In the genomic region with DNA sequence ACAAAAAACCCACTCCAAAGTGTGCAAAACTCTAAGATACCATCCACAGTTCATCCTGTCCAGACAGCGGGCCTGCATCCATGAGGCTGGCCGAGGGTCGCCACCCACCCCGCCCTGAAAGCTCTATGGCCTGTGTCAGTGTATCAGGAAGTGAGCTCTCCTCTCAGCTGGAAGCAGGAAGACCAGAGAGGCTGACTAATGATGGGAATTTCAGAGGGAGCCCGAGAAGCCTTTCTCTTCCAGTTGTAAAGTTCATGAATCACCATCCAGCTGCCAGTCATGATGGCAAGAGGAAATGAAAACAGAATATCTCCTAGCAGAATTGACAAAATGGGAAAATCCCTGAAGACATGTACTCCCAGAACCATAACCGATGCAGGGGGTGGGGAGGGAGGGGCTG, we compare ENCODE assay signal across 15 cellular contexts.
DNase-seq lines count a peak whose midpoint lies in the region; TF ChIP-seq lines count a peak whose summit lies in the region.
"Had no signal": no experiment of that assay in that cellular context is flagged by ENCODE, and none has a peak within 500 bp of the region (broad histone marks: within the 10 kb centered on the region; RNA-seq: fewer than 3 reads in every experiment).

No MANE protein-coding gene starts in this region.

- no peak overlapping the region for H3K27ac ChIP-seq in esophagus muscularis mucosa (replicated peaks in 1 of 4)

- DNase-seq in activated naive CD4-positive, alpha-beta T cell treated with anti-CD3 and anti-CD28 coated beads, Interleukin-2, amount 10 ng/mL, durations not matched to agents 7 days and 5 days: no peak
- no peak for DNase-seq in activated naive CD4-positive, alpha-beta T cell treated with Interleukin-2 at 50 U/mL for 16 hours
- DNase-seq in amniotic stem cell (lab: John Stamatoyannopoulos, UW) (peak; percentile 7), glomerular endothelial cell (ENCODE audit: extremely low read depth, low read depth, low spot score) (peak; percentile 58), stromal cell of bone marrow (ENCODE audit: low read depth) (peak; percentile 59), NCI-H446 treated with DMSO at 0.1 percent for 48 hours (lab: John Stamatoyannopoulos, UW) (no peak), cardiac septum (ENCODE audit: low spot score) (no peak), esophagus muscularis mucosa (ENCODE audit: extremely low spot score) (no peak)
- DNase-seq: activated CD4-positive, alpha-beta T cell treated with anti-CD3 and anti-CD28 coated beads for 48 hours; activated naive CD4-positive, alpha-beta T cell treated with anti-CD3 and anti-CD28 coated beads, Interleukin-2, amount 50 U/mL, for 16 hours; effector memory CD8-positive, alpha-beta T cell; KBM-7; NCI-H446; stimulated activated CD4-positive, alpha-beta T cell treated with anti-CD3 and anti-CD28 coated beads, Interleukin-2, amount 100 ng/mL, for 24 hours; stimulated activated naive CD8-positive, alpha-beta T cell treated with anti-CD3 and anti-CD28 coated beads, Interleukin-15, amount 100 ng/mL, for 72 hours had no signal

- TF ChIP-seq CTCF in esophagus muscularis mucosa (IDR thresholded peaks at IDR 0.05): no peak

- no peak for TF ChIP-seq POLR2A in esophagus muscularis mucosa (IDR thresholded peaks at IDR 0.05; ENCODE audit: low read depth)

- TF ChIP-seq EP300 in esophagus muscularis mucosa (IDR thresholded peaks at IDR 0.05): no peak

- no peaks in the 10 kb centered on the region for H3K9me3 ChIP-seq in esophagus muscularis mucosa

- 75% methylated on average over 6 of the region's 6 CpGs for WGBS in esophagus muscularis mucosa

- no peaks in the 10 kb centered on the region for H3K9me3 Mint-ChIP-seq in activated naive CD4-positive, alpha-beta T cell treated with anti-CD3 and anti-CD28 coated beads, Interleukin-2, amount 10 ng/mL, durations not matched to agents 7 days and 5 days
- H3K9me3 Mint-ChIP-seq: effector memory CD8-positive, alpha-beta T cell; stimulated activated naive CD8-positive, alpha-beta T cell treated with anti-CD3 and anti-CD28 coated beads, Interleukin-15, amount 100 ng/mL, for 72 hours had no signal

- no peak overlapping the region for H3K4me3 Mint-ChIP-seq in activated naive CD4-positive, alpha-beta T cell treated with anti-CD3 and anti-CD28 coated beads, Interleukin-2, amount 10 ng/mL, durations not matched to agents 7 days and 5 days
- H3K4me3 Mint-ChIP-seq: effector memory CD8-positive, alpha-beta T cell; stimulated activated naive CD8-positive, alpha-beta T cell treated with anti-CD3 and anti-CD28 coated beads, Interleukin-15, amount 100 ng/mL, for 72 hours had no signal

- H3K27me3 Mint-ChIP-seq in activated naive CD4-positive, alpha-beta T cell treated with anti-CD3 and anti-CD28 coated beads, Interleukin-2, amount 10 ng/mL, durations not matched to agents 7 days and 5 days: peaks cover 3% of the 10 kb centered on the region
- H3K27me3 Mint-ChIP-seq: effector memory CD8-positive, alpha-beta T cell; stimulated activated naive CD8-positive, alpha-beta T cell treated with anti-CD3 and anti-CD28 coated beads, Interleukin-15, amount 100 ng/mL, for 72 hours had no signal

- no peak overlapping the region for H3K4me3 ChIP-seq in esophagus muscularis mucosa

- H3K27ac Mint-ChIP-seq in activated naive CD4-positive, alpha-beta T cell treated with anti-CD3 and anti-CD28 coated beads, Interleukin-2, amount 10 ng/mL, durations not matched to agents 7 days and 5 days: peak overlapping the region; percentile 16
- H3K27ac Mint-ChIP-seq: effector memory CD8-positive, alpha-beta T cell; stimulated activated naive CD8-positive, alpha-beta T cell treated with anti-CD3 and anti-CD28 coated beads, Interleukin-15, amount 100 ng/mL, for 72 hours had no signal

- CTCF ChIA-PET in activated naive CD4-positive, alpha-beta T cell treated with anti-CD3 and anti-CD28 coated beads, Interleukin-2, amount 10 ng/mL, durations not matched to agents 7 days and 5 days (lab: Charles Lee): no interaction called here

- peaks cover 0 to 25% (median 13%) of the 10 kb centered on the region in 4 donors for H3K4me1 ChIP-seq in esophagus muscularis mucosa

- intact Hi-C loops in cardiac septum (cut with DNase I) (no loop called here), esophagus muscularis mucosa (cut with DNase I) (no loop called here)

- H3K36me3 Mint-ChIP-seq in activated naive CD4-positive, alpha-beta T cell treated with anti-CD3 and anti-CD28 coated beads, Interleukin-2, amount 10 ng/mL, durations not matched to agents 7 days and 5 days: no peaks in the 10 kb centered on the region

- H3K36me3 ChIP-seq in esophagus muscularis mucosa: no peaks in the 10 kb centered on the region

- H3K4me1 Mint-ChIP-seq in activated naive CD4-positive, alpha-beta T cell treated with anti-CD3 and anti-CD28 coated beads, Interleukin-2, amount 10 ng/mL, durations not matched to agents 7 days and 5 days: peaks cover 4% of the 10 kb centered on the region

- no peaks in the 10 kb centered on the region for H3K27me3 ChIP-seq in esophagus muscularis mucosa

Comparison
In these comparisons a context has a peak if more than half of its experiments do, and no peak if none do; other contexts are left out.
1. DNase-seq: peak in amniotic stem cell (single experiment), glomerular endothelial cell (single experiment) and stromal cell of bone marrow (single experiment); none in activated naive CD4-positive, alpha-beta T cell treated with anti-CD3 and anti-CD28 coated beads, Interleukin-2, amount 10 ng/mL, durations not matched to agents 7 days and 5 days (single experiment), activated naive CD4-positive, alpha-beta T cell treated with Interleukin-2 at 50 U/mL for 16 hours (single experiment), NCI-H446 treated with DMSO at 0.1 percent for 48 hours (single experiment), cardiac septum (single experiment) and esophagus muscularis mucosa (single experiment).